In the genomic region with DNA sequence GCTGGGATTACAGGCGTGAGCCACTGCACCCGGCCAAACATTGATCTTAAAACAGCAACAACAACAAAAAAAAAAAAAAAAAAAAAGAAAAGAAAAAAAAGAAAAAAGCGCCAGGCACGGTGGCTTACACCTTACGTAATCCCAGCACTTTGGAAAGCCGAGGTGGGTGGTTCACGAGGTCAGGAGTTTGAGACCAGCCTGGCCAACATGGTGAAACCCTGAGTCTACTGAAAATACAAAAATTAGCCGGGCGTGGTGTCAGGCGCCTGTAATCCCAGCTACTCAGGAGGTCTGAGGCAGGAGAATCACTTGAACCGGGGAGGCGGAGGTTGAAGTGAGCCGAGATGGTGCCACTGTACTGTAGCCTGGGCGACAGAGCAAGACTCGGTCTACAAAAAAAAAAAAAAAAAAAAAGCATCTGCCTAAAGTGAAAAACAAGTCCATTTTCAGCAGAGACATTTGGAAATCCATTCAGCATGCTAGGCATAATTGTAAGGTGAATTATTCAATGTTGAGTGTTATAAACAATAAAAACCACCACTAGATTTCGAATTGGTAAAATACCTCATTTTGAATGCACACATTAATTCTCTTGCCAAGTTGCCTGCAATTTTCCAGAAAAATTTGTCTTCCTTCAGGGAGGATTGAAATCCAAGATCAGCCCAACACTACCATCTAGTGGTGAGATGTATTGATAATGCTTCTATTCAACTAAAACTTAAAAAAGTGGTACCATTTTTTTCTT, we compare ENCODE assay signal across 9 cellular contexts. TPM values are rescaled to one million over a fixed set of nuclear protein-coding genes. Genes with fewer than 3 reads are reported as not detected.
DNase-seq lines count a peak whose midpoint lies in the region; ATAC-seq and TF ChIP-seq lines count a peak whose summit lies in the region.
"Had no signal": no experiment of that assay in that cellular context is flagged by ENCODE, and none has a peak within 500 bp of the region (broad histone marks: within the 10 kb centered on the region; RNA-seq: fewer than 3 reads in every experiment).

No MANE protein-coding gene starts in this region.

- no peak overlapping the region for H3K27ac Mint-ChIP-seq in progenitor cell of endocrine pancreas

- peak; percentile 58 for TF ChIP-seq CTCF in fibroblast of pulmonary artery (IDR thresholded peaks at IDR 0.05; ENCODE audit: low read length, missing control alignments)
- TF ChIP-seq CTCF in progenitor cell of endocrine pancreas (IDR thresholded peaks at IDR 0.05; ENCODE audit: unreplicated experiment) = peak; percentile 75

- H3K4me3 ChIP-seq in fibroblast of pulmonary artery (replicated peaks; ENCODE audit: low read depth, low read length) = no peak overlapping the region
- H3K4me3 ChIP-seq: BLaER1 treated with 17β-estradiol and CSF1 and Interleukin-3, amounts not matched to agents 10 nM and 100 nM had no signal

- peaks cover 1% of the 10 kb centered on the region for H3K9me3 Mint-ChIP-seq in progenitor cell of endocrine pancreas (ENCODE audit: low read depth)

- H3K4me1 Mint-ChIP-seq in progenitor cell of endocrine pancreas (ENCODE audit: low read depth) = no peaks in the 10 kb centered on the region

- peak; percentile 23 for DNase-seq in NCI-H345 (lab: John Stamatoyannopoulos, UW)
- DNase-seq in NCI-H345 treated with DMSO at 0.1 percent for 48 hours (lab: John Stamatoyannopoulos, UW; ENCODE audit: unreplicated experiment) = no peak
- DNase-seq in MV-4-11 (lab: John Stamatoyannopoulos, UW) = peak; percentile 45
- DNase-seq in SW480 (ENCODE audit: low spot score) = peak; percentile 53
- DNase-seq in fibroblast of pulmonary artery (ENCODE audit: low read depth) = peak; percentile 91
- DNase-seq in progenitor cell of endocrine pancreas (ENCODE audit: low spot score, unreplicated experiment) = no peak

- peaks cover 2% of the 10 kb centered on the region for H3K36me3 Mint-ChIP-seq in progenitor cell of endocrine pancreas (ENCODE audit: insufficient read depth)

- H3K4me3 Mint-ChIP-seq in progenitor cell of endocrine pancreas (ENCODE audit: low read depth) = no peak overlapping the region

- H3K27me3 Mint-ChIP-seq in progenitor cell of endocrine pancreas = no peaks in the 10 kb centered on the region

- ATAC-seq in GM18511 (IDR thresholded peaks at IDR 0.05; ENCODE audit: unreplicated experiment) (no peak), HG03354 (IDR thresholded peaks at IDR 0.05; ENCODE audit: poor library complexity, severe bottlenecking, unreplicated experiment) (no peak)

RNA-seq across cellular contexts. Expression of a gene that starts 8.0 kb away (rescaled TPM):
- 66.5 and 69.1 TPM in 2 replicates for total RNA-seq in progenitor cell of endocrine pancreas

Comparison
In these comparisons a context has a peak if more than half of its experiments do, and no peak if none do; other contexts are left out.
1. DNase-seq: peak in NCI-H345 (single experiment), MV-4-11 (single experiment), SW480 (single experiment) and fibroblast of pulmonary artery (single experiment); none in NCI-H345 treated with DMSO at 0.1 percent for 48 hours (single experiment) and progenitor cell of endocrine pancreas (single experiment).